ENCODE assay signal across 11 cellular contexts in genomic region chr6:169529931-169530761, GRCh38.
DNase-seq lines count a peak whose midpoint lies in the region; ATAC-seq and TF ChIP-seq lines count a peak whose summit lies in the region.
"Had no signal": no experiment of that assay in that cellular context is flagged by ENCODE, and none has a peak within 500 bp of the region (broad histone marks: within the 10 kb centered on the region; RNA-seq: fewer than 3 reads in every experiment).

No MANE protein-coding gene starts in this region.

- H3K9ac ChIP-seq in adipocyte (ENCODE audit: low read length) = peak overlapping the region; percentile 41

- H3K4me3 ChIP-seq in adipocyte (ENCODE audit: low read length) (peak overlapping the region; percentile 53), lower lobe of right lung (no peak overlapping the region)
- H3K4me3 ChIP-seq: HAP-1 had no signal

- H3K27ac ChIP-seq in lower lobe of right lung = no peak overlapping the region

- peaks cover 10% of the 10 kb centered on the region for H3K9me3 ChIP-seq in adipocyte (ENCODE audit: control insufficient read depth, low read length)
- peaks cover 9% of the 10 kb centered on the region for H3K9me3 ChIP-seq in lower lobe of right lung
- H3K9me3 ChIP-seq: HAP-1 had no signal

- peak; percentile 21 for DNase-seq in stimulated activated CD4-positive, alpha-beta T cell treated with anti-CD3 and anti-CD28 coated beads, Interleukin-1b, Interleukin-23, amount 100 ng/mL, for 48 hours
- DNase-seq in stimulated activated CD4-positive, alpha-beta T cell treated with anti-CD3 and anti-CD28 coated beads, Interleukin-4, amount 100 ng/mL, for 4 hours = no peak
- DNase-seq in adipocyte (ENCODE audit: low read depth) (peak; percentile 68), lower lobe of right lung (peak; percentile 55), midbrain (lab: John Stamatoyannopoulos, UW) (no peak), LoVo (ENCODE audit: low spot score) (no peak), NCI-H2107 (lab: John Stamatoyannopoulos, UW) (no peak), epidermal melanocyte (ENCODE audit: insufficient read length, low spot score) (no peak)
- DNase-seq: DMS79 treated with DMSO at 0.1 percent for 48 hours, NCI-H226 had no signal

- H3K27me3 ChIP-seq in adipocyte (replicated peaks; ENCODE audit: control insufficient read depth, insufficient read depth, low read length) (no peaks in the 10 kb centered on the region), lower lobe of right lung (ENCODE audit: low read depth) (no peaks in the 10 kb centered on the region)

- H3K4me1 ChIP-seq in adipocyte (ENCODE audit: control insufficient read depth, insufficient read depth, low read length) (peaks cover 39% of the 10 kb centered on the region), lower lobe of right lung (no peaks in the 10 kb centered on the region)

- ATAC-seq in lower lobe of right lung = peak; percentile 85

- no peaks in the 10 kb centered on the region for H3K36me3 ChIP-seq in adipocyte (ENCODE audit: control insufficient read depth, insufficient read depth, low read length, severe bottlenecking)
- no peaks in the 10 kb centered on the region for H3K36me3 ChIP-seq in lower lobe of right lung
- H3K36me3 ChIP-seq: HAP-1 had no signal

- no peak for TF ChIP-seq CTCF in lower lobe of right lung (IDR thresholded peaks at IDR 0.05)

- intact Hi-C loops in lower lobe of right lung (cut with DNase I) = no loop called here

Comparison
In these comparisons a context has a peak if more than half of its experiments do, and no peak if none do; other contexts are left out.
1. DNase-seq: peak in stimulated activated CD4-positive, alpha-beta T cell treated with anti-CD3 and anti-CD28 coated beads, Interleukin-1b, Interleukin-23, amount 100 ng/mL, for 48 hours (single experiment), adipocyte (single experiment) and lower lobe of right lung (single experiment); none in stimulated activated CD4-positive, alpha-beta T cell treated with anti-CD3 and anti-CD28 coated beads, Interleukin-4, amount 100 ng/mL, for 4 hours (0 of 2), midbrain (single experiment), LoVo (single experiment), NCI-H2107 (single experiment) and epidermal melanocyte (single experiment).